In genomic region chr21:20443558-20444155, GRCh38 we compare ENCODE assay signal across 10 cellular contexts.
DNase-seq lines count a peak whose midpoint lies in the region; ATAC-seq and TF ChIP-seq lines count a peak whose summit lies in the region.
"Had no signal": no experiment of that assay in that cellular context is flagged by ENCODE, and none has a peak within 500 bp of the region (broad histone marks: within the 10 kb centered on the region; RNA-seq: fewer than 3 reads in every experiment).

No MANE protein-coding gene starts in this region.

- no peak overlapping the region for H2BK15ac ChIP-seq in neuronal stem cell (ENCODE audit: low read length)

- no peaks in the 10 kb centered on the region for H3K9me3 ChIP-seq in neuronal stem cell (replicated peaks in 1 of 2; ENCODE audit: control insufficient read depth in 2 of 2, insufficient read depth in 1 of 2, low read depth in 1 of 2, low read length in 2 of 2)
- no peaks in the 10 kb centered on the region for H3K9me3 ChIP-seq in psoas muscle

- no peak overlapping the region for H2BK120ac ChIP-seq in neuronal stem cell (ENCODE audit: low read depth, low read length)

- no CpG with 5 or more reads among the region's 13 CpGs for WGBS in neuronal stem cell (ENCODE audit: extremely low coverage in 2 of 2, insufficient read length in 2 of 2, insufficient replicate concordance in 1 of 2), 2 donors
- 66 to 74% (median 67%) methylated on average over 13 of the region's 13 CpGs for WGBS in psoas muscle, 3 donors

- no peak for ATAC-seq in psoas muscle

- no peak overlapping the region for H3K18ac ChIP-seq in neuronal stem cell (ENCODE audit: low read length)

- H3K79me1 ChIP-seq in neuronal stem cell (ENCODE audit: low read depth, low read length), result no peaks in the 10 kb centered on the region

- H2AFZ ChIP-seq in neuronal stem cell (ENCODE audit: low read length), result no peak overlapping the region

- H3K27me3 ChIP-seq in brain microvascular endothelial cell (replicated peaks) (no peaks in the 10 kb centered on the region), neuronal stem cell (ENCODE audit: control insufficient read depth in 3 of 3, insufficient read depth in 3 of 3, low read depth in 1 of 3, low read length in 3 of 3) (no peaks in the 10 kb centered on the region), psoas muscle (ENCODE audit: insufficient read depth in 3 of 3, low read length in 2 of 3) (no peaks in the 10 kb centered on the region)

- no peak overlapping the region for H4K8ac ChIP-seq in neuronal stem cell (ENCODE audit: low read depth, low read length)

- H2BK5ac ChIP-seq in neuronal stem cell (ENCODE audit: low read length), result no peak overlapping the region

- H3K4ac ChIP-seq in neuronal stem cell (ENCODE audit: low read length), result no peak overlapping the region

- no peak overlapping the region for H3K27ac ChIP-seq in brain microvascular endothelial cell
- no peak overlapping the region for H3K27ac ChIP-seq in neuronal stem cell (replicated peaks; ENCODE audit: low read length)
- H3K27ac ChIP-seq in psoas muscle, result no peak overlapping the region

- TF ChIP-seq CTCF in brain microvascular endothelial cell (IDR thresholded peaks at IDR 0.05; ENCODE audit: low read depth, low read length, missing control alignments) (peak; percentile 37), psoas muscle (IDR thresholded peaks at IDR 0.05) (no peak)

- no peak overlapping the region for H3K23ac ChIP-seq in neuronal stem cell (ENCODE audit: low read depth, low read length, poor library complexity)

- DNase-seq in NCI-H345 (lab: John Stamatoyannopoulos, UW), result peak; percentile 17
- no peak for DNase-seq in NCI-H345 treated with DMSO at 0.1 percent for 48 hours (lab: John Stamatoyannopoulos, UW; ENCODE audit: unreplicated experiment)
- peak; percentile 3 for DNase-seq in LoVo (ENCODE audit: low spot score)
- DNase-seq in brain microvascular endothelial cell, result no peak
- peak; percentile 5 for DNase-seq in neuronal stem cell (ENCODE audit: low spot score)
- DNase-seq in stimulated activated CD4-positive, alpha-beta T cell treated with anti-CD3 and anti-CD28 coated beads, Interleukin-15, amount 100 ng/mL, for 24 hours, result no peak
- no peak for DNase-seq in psoas muscle
- DNase-seq in activated CD4-positive, alpha-beta T cell treated with anti-CD3 and anti-CD28 coated beads for 4 hours, result no peak
- DNase-seq: C1 segment of cervical spinal cord, IMR-90 had no signal

- no peaks in the 10 kb centered on the region for H3K4me1 ChIP-seq in neuronal stem cell (ENCODE audit: control insufficient read depth in 2 of 2, insufficient read depth in 1 of 2, low read depth in 1 of 2, low read length in 2 of 2)
- H3K4me1 ChIP-seq in psoas muscle, result no peaks in the 10 kb centered on the region

- no peak overlapping the region for H3K9ac ChIP-seq in neuronal stem cell (ENCODE audit: low read depth, low read length, poor library complexity)

- no peaks in the 10 kb centered on the region for H3K36me3 ChIP-seq in brain microvascular endothelial cell (replicated peaks)
- H3K36me3 ChIP-seq in neuronal stem cell (replicated peaks in 1 of 2; ENCODE audit: control insufficient read depth in 2 of 2, insufficient read depth in 2 of 2, low read length in 2 of 2), result no peaks in the 10 kb centered on the region
- H3K36me3 ChIP-seq in psoas muscle (ENCODE audit: insufficient read depth in 1 of 2, low read depth in 1 of 2), result no peaks in the 10 kb centered on the region

- H3K4me3 ChIP-seq in brain microvascular endothelial cell (ENCODE audit: low read depth, low read length) (no peak overlapping the region), neuronal stem cell (ENCODE audit: low read length in 2 of 2) (no peak overlapping the region), psoas muscle (no peak overlapping the region)

- no peak overlapping the region for H3K4me2 ChIP-seq in neuronal stem cell (ENCODE audit: insufficient read depth, low read length, poor library complexity, severe bottlenecking)

- H2BK12ac ChIP-seq in neuronal stem cell (ENCODE audit: low read length), result no peak overlapping the region

- in situ Hi-C loops in brain microvascular endothelial cell (cut with HindIII; ENCODE audit: low pct_ligation_motif_present, low sequenced_read_pairs), result no loop called here

- H2AK5ac ChIP-seq in neuronal stem cell (ENCODE audit: low read depth, low read length), result no peak overlapping the region

- intact Hi-C loops in psoas muscle (cut with DNase I), result no loop called here

- H3K14ac ChIP-seq in neuronal stem cell (ENCODE audit: low read length), result no peak overlapping the region

- H4K91ac ChIP-seq in neuronal stem cell (ENCODE audit: low read depth, low read length, poor library complexity), result no peak overlapping the region

Comparison
In these comparisons a context has a peak if more than half of its experiments do, and no peak if none do; other contexts are left out.
1. DNase-seq: peak in NCI-H345 (single experiment), LoVo (single experiment) and neuronal stem cell (single experiment); none in NCI-H345 treated with DMSO at 0.1 percent for 48 hours (single experiment), brain microvascular endothelial cell (single experiment), stimulated activated CD4-positive, alpha-beta T cell treated with anti-CD3 and anti-CD28 coated beads, Interleukin-15, amount 100 ng/mL, for 24 hours (single experiment), psoas muscle (0 of 2) and activated CD4-positive, alpha-beta T cell treated with anti-CD3 and anti-CD28 coated beads for 4 hours (0 of 2).